Comparison of ENCODE assay signal across 14 cellular contexts in the genomic region with DNA sequence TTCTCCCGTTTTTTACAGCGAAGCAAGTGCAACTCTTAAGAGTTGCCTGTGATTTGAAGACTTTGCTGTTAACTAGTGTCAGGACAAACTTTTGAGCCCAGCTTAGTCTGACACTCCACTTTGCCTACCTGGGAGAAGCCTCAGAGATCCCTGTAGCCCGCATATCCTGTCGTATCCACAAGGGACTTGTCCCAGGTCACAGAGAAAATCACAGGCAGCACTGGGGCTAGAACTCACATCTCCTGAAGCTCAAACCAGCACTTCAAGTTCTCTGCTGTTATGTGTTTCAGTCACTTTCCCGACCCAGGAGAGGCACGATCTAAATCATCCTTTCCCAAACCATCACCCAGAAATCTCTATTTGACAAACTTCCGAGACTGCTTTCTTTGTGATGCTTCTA.
DNase-seq lines count a peak whose midpoint lies in the region; ATAC-seq and TF ChIP-seq lines count a peak whose summit lies in the region.
"Had no signal": no experiment of that assay in that cellular context is flagged by ENCODE, and none has a peak within 500 bp of the region (broad histone marks: within the 10 kb centered on the region; RNA-seq: fewer than 3 reads in every experiment).

No MANE protein-coding gene starts in this region.

- no peak overlapping the region for H3K4me3 ChIP-seq in PC-3 (ENCODE audit: low read length)
- H3K4me3 ChIP-seq in hepatocyte: no peak overlapping the region
- no peak overlapping the region for H3K4me3 ChIP-seq in skeletal muscle satellite cell (ENCODE audit: low read length)

- WGBS in hepatocyte (ENCODE audit: low lambda C conversion rate, missing lambda C conversion rate): 62% methylated on average over 7 of the region's 7 CpGs

- TF ChIP-seq CTCF in PC-3 (conservative IDR thresholded peaks at IDR 0.05; ENCODE audit: low read depth, low read length) (no peak), hepatocyte (IDR thresholded peaks at IDR 0.05; ENCODE audit: poor library complexity) (no peak)

- no peaks in the 10 kb centered on the region for H3K27me3 ChIP-seq in PC-3 (ENCODE audit: low read length)
- no peaks in the 10 kb centered on the region for H3K27me3 ChIP-seq in hepatocyte
- no peaks in the 10 kb centered on the region for H3K27me3 ChIP-seq in skeletal muscle satellite cell (ENCODE audit: control insufficient read depth, insufficient read depth, low read length)

- no TSS peak for BruUV-seq in PC-3 (replicated peaks; lab: Mats Ljungman, UMichigan)

- H3K4me1 ChIP-seq in PC-3 (ENCODE audit: insufficient read depth, low read length) (peaks cover 35% of the 10 kb centered on the region), hepatocyte (ENCODE audit: insufficient read depth) (peaks cover 35% of the 10 kb centered on the region), skeletal muscle satellite cell (ENCODE audit: control insufficient read depth, insufficient read depth, low read length) (peaks cover 19% of the 10 kb centered on the region)

- no peaks in the 10 kb centered on the region for H3K9me2 ChIP-seq in PC-3 (replicated peaks; ENCODE audit: low read length)
- no peaks in the 10 kb centered on the region for H3K9me2 ChIP-seq in hepatocyte (replicated peaks; ENCODE audit: insufficient read depth)

- POLR2A ChIA-PET in PC-3 (lab: Charles Lee; ENCODE audit: unreplicated experiment): no interaction called here

- H3K27ac ChIP-seq in PC-3 (ENCODE audit: low read length) (peak overlapping the region; percentile 81), hepatocyte (peak overlapping the region; percentile 95)

- H2AFZ ChIP-seq in PC-3 (ENCODE audit: low read length) (no peak overlapping the region), hepatocyte (peak overlapping the region; percentile 22)

- H3K9ac ChIP-seq in PC-3 (ENCODE audit: low read length) (peak overlapping the region; percentile 17; the same call in 1 of the 2 replicates), skeletal muscle satellite cell (ENCODE audit: low read depth, low read length) (peak overlapping the region; percentile 77)

- H3K79me2 ChIP-seq in PC-3 (ENCODE audit: low read length) (no peaks in the 10 kb centered on the region), hepatocyte (no peaks in the 10 kb centered on the region)

- no peaks in the 10 kb centered on the region for H3F3A ChIP-seq in PC-3 (ENCODE audit: low read length, unreplicated experiment)

- DNase-seq in NCI-H1092 treated with DMSO at 0.1 percent for 48 hours (lab: John Stamatoyannopoulos, UW): peak; percentile 33
- DNase-seq in NCI-H1092 (lab: John Stamatoyannopoulos, UW): no peak
- no peak for DNase-seq in PC-3
- no peak for DNase-seq in hepatocyte (ENCODE audit: low spot score)
- DNase-seq in GOT3 (lab: John Stamatoyannopoulos, UW): no peak
- DNase-seq: activated B cell treated with CpG ODN at 0.5 μM for 24 hours; activated CD8-positive, alpha-beta memory T cell treated with anti-CD3 and anti-CD28 coated beads for 24 hours; CD4-positive, alpha-beta memory T cell; central memory CD4-positive, alpha-beta T cell; naive thymus-derived CD4-positive, alpha-beta T cell; stimulated activated CD4-positive, alpha-beta T cell treated with anti-CD3 and anti-CD28 coated beads, Interleukin-15, amount 100 ng/mL, for 24 hours had no signal

- H4K20me1 ChIP-seq in PC-3 (ENCODE audit: low read length): no peaks in the 10 kb centered on the region
- H4K20me1 ChIP-seq in hepatocyte (ENCODE audit: insufficient read depth, poor library complexity, severe bottlenecking): no peaks in the 10 kb centered on the region

- H3K9me3 ChIP-seq in PC-3 (ENCODE audit: low read length): no peaks in the 10 kb centered on the region
- H3K9me3 ChIP-seq in hepatocyte (ENCODE audit: low read depth): no peaks in the 10 kb centered on the region
- H3K9me3 ChIP-seq in skeletal muscle satellite cell (replicated peaks; ENCODE audit: low read length): no peaks in the 10 kb centered on the region

- no peaks in the 10 kb centered on the region for H3K36me3 ChIP-seq in PC-3 (ENCODE audit: low read depth, low read length)
- H3K36me3 ChIP-seq in hepatocyte (replicated peaks; ENCODE audit: insufficient read depth, low read depth): no peaks in the 10 kb centered on the region
- no peaks in the 10 kb centered on the region for H3K36me3 ChIP-seq in skeletal muscle satellite cell (ENCODE audit: insufficient read depth, low read length)

- intact Hi-C loops in PC-3 (cut with micrococcal nuclease): loop anchor here (5.0 kb wide), 3 partner anchors 114 to 804 kb away; no protein-coding TSS in a partner anchor

- CTCF ChIA-PET in PC-3 (lab: Charles Lee): no interaction called here

- H3K4me2 ChIP-seq in PC-3 (ENCODE audit: low read length): peak overlapping the region; percentile 81; the same call in 1 of the 2 replicates
- H3K4me2 ChIP-seq in hepatocyte: peak overlapping the region; percentile 70
- H3K4me2 ChIP-seq in skeletal muscle satellite cell (ENCODE audit: low read length): no peak overlapping the region

- ATAC-seq in PC-3: no peak
- ATAC-seq in HG03342 (IDR thresholded peaks at IDR 0.05; ENCODE audit: unreplicated experiment): no peak
- ATAC-seq in GM18870 (IDR thresholded peaks at IDR 0.05; ENCODE audit: unreplicated experiment): no peak
- ATAC-seq: naive thymus-derived CD4-positive, alpha-beta T cell had no signal
